In the genomic region with DNA sequence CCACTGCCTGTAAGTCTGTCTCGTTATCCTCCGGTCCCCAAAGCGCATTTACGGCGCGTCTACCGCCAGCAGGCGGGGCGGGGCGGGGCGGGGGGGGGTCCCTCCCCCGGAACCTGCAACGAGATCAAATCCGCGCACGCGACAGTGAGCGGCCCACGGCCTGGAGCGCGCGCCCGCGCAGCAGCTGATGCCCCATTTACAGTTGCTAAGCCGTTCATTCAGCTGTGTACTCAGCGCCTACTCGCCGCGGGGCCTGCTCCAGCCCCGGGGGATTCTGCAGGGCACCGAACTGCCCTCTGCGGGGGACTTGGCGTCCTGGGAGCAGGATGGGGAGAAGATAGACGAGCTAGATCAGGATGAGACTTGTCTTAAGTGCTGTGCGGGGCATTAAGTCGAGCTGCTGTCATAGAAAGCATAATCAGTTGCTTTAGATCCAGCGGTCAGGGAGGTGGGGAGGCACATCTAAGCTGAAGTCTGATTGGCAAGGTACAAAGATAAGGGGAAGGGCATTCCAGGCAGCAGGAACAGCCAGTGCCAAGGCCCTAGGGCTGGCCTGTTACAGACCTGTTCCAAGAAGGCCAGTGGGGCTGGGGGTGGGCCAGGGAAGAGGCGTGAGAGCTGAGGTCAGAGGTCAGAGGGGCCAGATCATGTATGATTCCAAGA, we compare ENCODE assay signal across 2 cellular contexts.
TF ChIP-seq lines count a peak whose summit lies in the region.

No MANE protein-coding gene starts in this region.

TF ChIP-seq in Ishikawa, 13 proteins besides CTCF, POLR2A, EP300 and RAD21 (continued from another document):
- TF ChIP-seq FOXM1 (IDR thresholded peaks at IDR 0.05; ENCODE audit: borderline replicate concordance, low read depth) (no peak), TEAD4 (IDR thresholded peaks at IDR 0.05) (no peak), YY1 (IDR thresholded peaks at IDR 0.05; ENCODE audit: low read depth) (no peak)
- TF ChIP-seq, protein P1, sequence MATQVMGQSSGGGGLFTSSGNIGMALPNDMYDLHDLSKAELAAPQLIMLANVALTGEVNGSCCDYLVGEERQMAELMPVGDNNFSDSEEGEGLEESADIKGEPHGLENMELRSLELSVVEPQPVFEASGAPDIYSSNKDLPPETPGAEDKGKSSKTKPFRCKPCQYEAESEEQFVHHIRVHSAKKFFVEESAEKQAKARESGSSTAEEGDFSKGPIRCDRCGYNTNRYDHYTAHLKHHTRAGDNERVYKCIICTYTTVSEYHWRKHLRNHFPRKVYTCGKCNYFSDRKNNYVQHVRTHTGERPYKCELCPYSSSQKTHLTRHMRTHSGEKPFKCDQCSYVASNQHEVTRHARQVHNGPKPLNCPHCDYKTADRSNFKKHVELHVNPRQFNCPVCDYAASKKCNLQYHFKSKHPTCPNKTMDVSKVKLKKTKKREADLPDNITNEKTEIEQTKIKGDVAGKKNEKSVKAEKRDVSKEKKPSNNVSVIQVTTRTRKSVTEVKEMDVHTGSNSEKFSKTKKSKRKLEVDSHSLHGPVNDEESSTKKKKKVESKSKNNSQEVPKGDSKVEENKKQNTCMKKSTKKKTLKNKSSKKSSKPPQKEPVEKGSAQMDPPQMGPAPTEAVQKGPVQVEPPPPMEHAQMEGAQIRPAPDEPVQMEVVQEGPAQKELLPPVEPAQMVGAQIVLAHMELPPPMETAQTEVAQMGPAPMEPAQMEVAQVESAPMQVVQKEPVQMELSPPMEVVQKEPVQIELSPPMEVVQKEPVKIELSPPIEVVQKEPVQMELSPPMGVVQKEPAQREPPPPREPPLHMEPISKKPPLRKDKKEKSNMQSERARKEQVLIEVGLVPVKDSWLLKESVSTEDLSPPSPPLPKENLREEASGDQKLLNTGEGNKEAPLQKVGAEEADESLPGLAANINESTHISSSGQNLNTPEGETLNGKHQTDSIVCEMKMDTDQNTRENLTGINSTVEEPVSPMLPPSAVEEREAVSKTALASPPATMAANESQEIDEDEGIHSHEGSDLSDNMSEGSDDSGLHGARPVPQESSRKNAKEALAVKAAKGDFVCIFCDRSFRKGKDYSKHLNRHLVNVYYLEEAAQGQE (IDR thresholded peaks at IDR 0.05; ENCODE audit: low read depth): no peak
- TF ChIP-seq, protein P2, sequence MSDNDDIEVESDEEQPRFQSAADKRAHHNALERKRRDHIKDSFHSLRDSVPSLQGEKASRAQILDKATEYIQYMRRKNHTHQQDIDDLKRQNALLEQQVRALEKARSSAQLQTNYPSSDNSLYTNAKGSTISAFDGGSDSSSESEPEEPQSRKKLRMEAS (IDR thresholded peaks at IDR 0.05): peak; percentile 14; the same call in 1 of the 2 replicates

TF ChIP-seq in neural cell, 6 proteins besides CTCF, POLR2A, EP300 and RAD21 (continued from another document):
- TF ChIP-seq, protein P1 (IDR thresholded peaks at IDR 0.05; ENCODE audit: borderline replicate concordance): peak; percentile 70
- peak; percentile 53 for TF ChIP-seq SMC3 (conservative IDR thresholded peaks at IDR 0.05; ENCODE audit: poor library complexity)
- TF ChIP-seq MXI1 (conservative IDR thresholded peaks at IDR 0.05; ENCODE audit: poor library complexity, severe bottlenecking): no peak
- TF ChIP-seq EZH2 (IDR thresholded peaks at IDR 0.05; ENCODE audit: borderline replicate concordance, insufficient read depth, low read length, poor library complexity, severe bottlenecking): no peak
